ENCODE assay signal across 7 cellular contexts in the genomic region with DNA sequence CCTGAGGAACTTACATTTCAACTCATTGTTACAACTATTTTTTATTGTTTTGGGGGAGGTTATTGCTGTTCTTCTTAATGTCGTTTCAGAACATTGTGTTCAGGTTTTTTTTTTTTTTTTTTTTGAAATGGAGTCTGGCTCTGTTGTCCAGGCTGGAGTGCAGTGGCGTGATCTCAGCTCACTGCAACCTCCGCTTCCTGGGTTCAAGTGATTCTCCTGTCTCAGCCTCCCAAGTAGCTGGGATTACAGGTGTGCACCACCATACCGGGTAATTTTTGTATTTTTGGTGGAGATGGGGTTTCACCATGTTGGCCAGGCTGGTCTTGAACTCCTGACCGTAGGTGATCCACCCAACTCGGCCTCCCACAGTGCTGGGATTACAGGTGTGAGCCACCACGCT.
A peak's percentile ranks its signal among the peaks of the same experiment; 100 is the strongest.
DNase-seq lines count a peak whose midpoint lies in the region; ATAC-seq, FAIRE-seq and TF ChIP-seq lines count a peak whose summit lies in the region.
"Not testable (repeated sequence)": the region's sequence is repeated elsewhere in the genome, so short reads cannot be mapped to it uniquely, and the experiment has no call there.

No MANE protein-coding gene starts in this region.

- BruUV-seq in GM12878 (replicated peaks; lab: Mats Ljungman, UMichigan), result not testable (repeated sequence)

- FAIRE-seq in GM12878 (lab: Jason Lieb, UNC), result not testable (repeated sequence)

- not testable (repeated sequence) for H3K4me3 ChIP-seq in HEK293 (ENCODE audit: low read depth, low read length); hepatocyte
- peak overlapping the region; percentile 45; the same call in 1 of the 2 replicates for H3K4me3 ChIP-seq in GM12878
- peak overlapping the region; percentile 24 for H3K4me3 ChIP-seq in lung

- ATAC-seq in T-helper 17 cell; GM12878; lung (ENCODE audit: insufficient read depth, low FRiP score); stimulated activated effector memory CD8-positive, alpha-beta T cell treated with anti-CD3 and anti-CD28 coated beads, Interleukin-12 subunit alpha, Interleukin-12 subunit beta, amount 100 ng/mL, for 72 hours: not testable (repeated sequence)

- peaks cover 15% of the 10 kb centered on the region for H3K4me1 Mint-ChIP-seq in T-helper 17 cell
- H3K4me1 Mint-ChIP-seq in activated T-helper 1 cell treated with anti-CD3 and anti-CD28 coated beads, Interleukin-12 subunit alpha, Interleukin-12 subunit beta, Interleukin-2, Interleukin-4 antibody, amounts not matched to agents 30 ng/mL and 10 ng/mL and 1 ng/mL, durations not matched to agents 14 hours and 24 hours and 36 hours (ENCODE audit: low read depth), result peaks cover 66% of the 10 kb centered on the region
- H3K4me1 Mint-ChIP-seq in stimulated activated effector memory CD8-positive, alpha-beta T cell treated with anti-CD3 and anti-CD28 coated beads, Interleukin-12 subunit alpha, Interleukin-12 subunit beta, amount 100 ng/mL, for 72 hours, result peaks cover 39% of the 10 kb centered on the region

- H3K4me3 Mint-ChIP-seq in T-helper 17 cell, result not testable (repeated sequence)
- peak overlapping the region; percentile 73 for H3K4me3 Mint-ChIP-seq in activated T-helper 1 cell treated with anti-CD3 and anti-CD28 coated beads, Interleukin-12 subunit alpha, Interleukin-12 subunit beta, Interleukin-2, Interleukin-4 antibody, amounts not matched to agents 30 ng/mL and 10 ng/mL and 1 ng/mL, durations not matched to agents 14 hours and 24 hours and 36 hours
- peak overlapping the region; percentile 69 for H3K4me3 Mint-ChIP-seq in stimulated activated effector memory CD8-positive, alpha-beta T cell treated with anti-CD3 and anti-CD28 coated beads, Interleukin-12 subunit alpha, Interleukin-12 subunit beta, amount 100 ng/mL, for 72 hours

- H3K9me3 Mint-ChIP-seq in activated T-helper 1 cell treated with anti-CD3 and anti-CD28 coated beads, Interleukin-12 subunit alpha, Interleukin-12 subunit beta, Interleukin-2, Interleukin-4 antibody, amounts not matched to agents 30 ng/mL and 10 ng/mL and 1 ng/mL, durations not matched to agents 14 hours and 24 hours and 36 hours; stimulated activated effector memory CD8-positive, alpha-beta T cell treated with anti-CD3 and anti-CD28 coated beads, Interleukin-12 subunit alpha, Interleukin-12 subunit beta, amount 100 ng/mL, for 72 hours: not testable (repeated sequence)

- in situ Hi-C loops in GM12878 (cut with MboI), result loop anchor here (5.0 to 10.0 kb wide), 3 partner anchors 93 to 645 kb away; no protein-coding TSS in a partner anchor

- H3K79me2 ChIP-seq in GM12878 (ENCODE audit: control insufficient read depth, insufficient read depth, low read length); hepatocyte: not testable (repeated sequence)

- RAD21 ChIA-PET in GM12878 (lab: Charles Lee; ENCODE audit: unreplicated experiment), result interaction anchor here (0.6 to 16.7 kb wide), 17 partner anchors 9 to 287 kb away, joined by 3 to 333 read pairs (median 13); a partner anchor contains a TSS

- H3K9me2 ChIP-seq in hepatocyte (replicated peaks; ENCODE audit: insufficient read depth), result not testable (repeated sequence)

- H3K36me3 ChIP-seq in HEK293 (ENCODE audit: control insufficient read depth in 2 of 2, insufficient read depth in 1 of 2, low read length in 2 of 2); GM12878 (ENCODE audit: control insufficient read depth in 2 of 2, insufficient read depth in 2 of 2, low read length in 1 of 2); hepatocyte (replicated peaks; ENCODE audit: insufficient read depth, low read depth); lung (ENCODE audit: control insufficient read depth in 2 of 2, insufficient read depth in 2 of 2, low read length in 2 of 2): not testable (repeated sequence)

- peak overlapping the region; percentile 65 for H3K27ac Mint-ChIP-seq in T-helper 17 cell
- peak overlapping the region; percentile 88 for H3K27ac Mint-ChIP-seq in activated T-helper 1 cell treated with anti-CD3 and anti-CD28 coated beads, Interleukin-12 subunit alpha, Interleukin-12 subunit beta, Interleukin-2, Interleukin-4 antibody, amounts not matched to agents 30 ng/mL and 10 ng/mL and 1 ng/mL, durations not matched to agents 14 hours and 24 hours and 36 hours
- peak overlapping the region; percentile 86 for H3K27ac Mint-ChIP-seq in stimulated activated effector memory CD8-positive, alpha-beta T cell treated with anti-CD3 and anti-CD28 coated beads, Interleukin-12 subunit alpha, Interleukin-12 subunit beta, amount 100 ng/mL, for 72 hours

- not testable (repeated sequence) for TF ChIP-seq POLR2A in GM12878 (IDR thresholded peaks at IDR 0.05; ENCODE audit: low read depth, low read length)

- 86% methylated on average over 7 of the region's 7 CpGs for WGBS in GM12878 (ENCODE audit: insufficient coverage, insufficient replicate concordance, low lambda C conversion rate, missing lambda C conversion rate)
- WGBS in hepatocyte (ENCODE audit: low lambda C conversion rate, missing lambda C conversion rate), result 98% methylated on average over 7 of the region's 7 CpGs
- WGBS in lung, 2 donors, result 73 to 93% methylated on average over 7 of the region's 7 CpGs

- TF ChIP-seq CTCF in HEK293 (tag by site-specific recombination; IDR thresholded peaks at IDR 0.05); GM12878 (IDR thresholded peaks at IDR 0.05 in 2 of 3, conservative IDR thresholded peaks at IDR 0.05 in 1 of 3; ENCODE audit: control insufficient read depth in 2 of 3, extremely low read depth in 1 of 3, insufficient read depth in 1 of 3, low read depth in 3 of 3, low read length in 3 of 3); hepatocyte (IDR thresholded peaks at IDR 0.05; ENCODE audit: poor library complexity); lung (IDR thresholded peaks at IDR 0.05; ENCODE audit: control extremely low read depth, extremely low read depth): not testable (repeated sequence)

- H4K20me1 ChIP-seq in GM12878 (ENCODE audit: control insufficient read depth, insufficient read depth); hepatocyte (ENCODE audit: insufficient read depth, poor library complexity, severe bottlenecking): not testable (repeated sequence)

- POLR2A ChIA-PET in HEK293 (lab: Yijun Ruan, JAX), result interaction anchor here (0.7 kb wide), 1 partner anchor 189 kb away, joined by 4 read pairs; no protein-coding TSS in a partner anchor
- POLR2A ChIA-PET in GM12878 (lab: Charles Lee), result interaction anchor here (0.6 to 4.3 kb wide), 6 partner anchors 8 to 103 kb away, joined by 3 to 27 read pairs (median 8); no protein-coding TSS in a partner anchor

- SMC1A ChIA-PET in GM12878 (lab: Charles Lee; ENCODE audit: uncharacterized antibody, unreplicated experiment), result interaction anchor here (1.0 to 18.3 kb wide), 19 partner anchors 9 to 641 kb away, joined by 3 to 451 read pairs (median 11); no protein-coding TSS in a partner anchor

- H3K4me2 ChIP-seq in GM12878 (ENCODE audit: control insufficient read depth, insufficient read depth); hepatocyte: not testable (repeated sequence)

- TF ChIP-seq RAD21 in GM12878 (IDR thresholded peaks at IDR 0.05; ENCODE audit: insufficient read depth, low read depth, low read length), result not testable (repeated sequence)

- CTCF ChIA-PET in HEK293 (lab: Yijun Ruan, JAX) (interaction anchor here (1.0 to 4.5 kb wide), 5 partner anchors 16 to 208 kb away, joined by 4 to 74 read pairs (median 11); no protein-coding TSS in a partner anchor), GM12878 (lab: Yijun Ruan, JAX) (interaction anchor here (0.7 to 16.9 kb wide), 18 partner anchors 9 to 274 kb away, joined by 3 to 561 read pairs (median 14); no protein-coding TSS in a partner anchor)

- H3K4me1 ChIP-seq in HEK293 (ENCODE audit: control insufficient read depth, insufficient read depth, low read length); GM12878 (ENCODE audit: control insufficient read depth, insufficient read depth, low read length); hepatocyte (ENCODE audit: insufficient read depth); lung (ENCODE audit: control insufficient read depth in 2 of 2, insufficient read depth in 2 of 2, low read length in 2 of 2): not testable (repeated sequence)

- not testable (repeated sequence) for H2AFZ ChIP-seq in GM12878 (ENCODE audit: control insufficient read depth, low read depth, low read length); hepatocyte

- not testable (repeated sequence) for H3K9me3 ChIP-seq in HEK293 (ENCODE audit: control insufficient read depth, insufficient read depth, low read depth, low read length); T-helper 17 cell (ENCODE audit: control insufficient read depth, low read length, poor library complexity, severe bottlenecking); GM12878 (replicated peaks; ENCODE audit: control insufficient read depth, insufficient read depth, low read length); hepatocyte (ENCODE audit: low read depth); lung (ENCODE audit: control insufficient read depth in 2 of 2, insufficient read depth in 1 of 2, low read length in 1 of 2)

- TF ChIP-seq EP300 in GM12878 (IDR thresholded peaks at IDR 0.05; ENCODE audit: borderline replicate concordance in 1 of 2, control insufficient read depth in 1 of 2, low read depth in 2 of 2, low read length in 2 of 2), result not testable (repeated sequence)

- not testable (repeated sequence) for H3K27me3 Mint-ChIP-seq in T-helper 17 cell; activated T-helper 1 cell treated with anti-CD3 and anti-CD28 coated beads, Interleukin-12 subunit alpha, Interleukin-12 subunit beta, Interleukin-2, Interleukin-4 antibody, amounts not matched to agents 30 ng/mL and 10 ng/mL and 1 ng/mL, durations not matched to agents 14 hours and 24 hours and 36 hours (ENCODE audit: insufficient read depth)

- H3K27me3 ChIP-seq in GM12878 (replicated peaks in 1 of 2; ENCODE audit: control insufficient read depth in 2 of 2, insufficient read depth in 2 of 2, low read length in 1 of 2); hepatocyte; lung (ENCODE audit: control insufficient read depth, insufficient read depth): not testable (repeated sequence)

- H3K27ac ChIP-seq in HEK293 (ENCODE audit: extremely low read depth, low read depth, low read length); lung (ENCODE audit: low read depth in 1 of 2, low read length in 1 of 2): not testable (repeated sequence)
- H3K27ac ChIP-seq in GM12878 (ENCODE audit: control insufficient read depth, insufficient read depth), result peak overlapping the region; percentile 92; the same call in 1 of the 2 replicates
- peak overlapping the region; percentile 81 for H3K27ac ChIP-seq in hepatocyte

- intact Hi-C loops in activated T-helper 1 cell treated with anti-CD3 and anti-CD28 coated beads, Interleukin-12 subunit alpha, Interleukin-12 subunit beta, Interleukin-2, Interleukin-4 antibody, amounts not matched to agents 30 ng/mL and 10 ng/mL and 1 ng/mL, durations not matched to agents 14 hours and 24 hours and 36 hours (cut with micrococcal nuclease), result loop anchor here (2.0 to 10.0 kb wide), 5 partner anchors 13 to 645 kb away; a partner anchor contains a TSS
- intact Hi-C loops in GM12878 (cut with micrococcal nuclease; ENCODE audit: unreplicated experiment), result loop anchor here (2.0 to 5.0 kb wide), 3 partner anchors 151 to 458 kb away; no protein-coding TSS in a partner anchor

- H3K36me3 Mint-ChIP-seq in T-helper 17 cell (ENCODE audit: low read depth); activated T-helper 1 cell treated with anti-CD3 and anti-CD28 coated beads, Interleukin-12 subunit alpha, Interleukin-12 subunit beta, Interleukin-2, Interleukin-4 antibody, amounts not matched to agents 30 ng/mL and 10 ng/mL and 1 ng/mL, durations not matched to agents 14 hours and 24 hours and 36 hours (ENCODE audit: low read depth); stimulated activated effector memory CD8-positive, alpha-beta T cell treated with anti-CD3 and anti-CD28 coated beads, Interleukin-12 subunit alpha, Interleukin-12 subunit beta, amount 100 ng/mL, for 72 hours: not testable (repeated sequence)

- DNase-seq in T-helper 17 cell; activated T-helper 1 cell treated with anti-CD3 and anti-CD28 coated beads, Interleukin-12 subunit alpha, Interleukin-12 subunit beta, Interleukin-2, Interleukin-4 antibody, amounts not matched to agents 30 ng/mL and 10 ng/mL and 1 ng/mL, durations not matched to agents 14 hours and 24 hours and 36 hours (ENCODE audit: low spot score); GM12878 (ENCODE audit: low read depth, low spot score); hepatocyte (ENCODE audit: low spot score); lung (ENCODE audit: low spot score); stimulated activated effector memory CD8-positive, alpha-beta T cell treated with anti-CD3 and anti-CD28 coated beads, Interleukin-12 subunit alpha, Interleukin-12 subunit beta, amount 100 ng/mL, for 72 hours (ENCODE audit: low spot score in 2 of 2): not testable (repeated sequence)

- not testable (repeated sequence) for H3K9ac ChIP-seq in GM12878 (ENCODE audit: control insufficient read depth, insufficient read depth, low read length)
